ENCODE assay signal across 9 cellular contexts in genomic region chr12:106582661-106583577, GRCh38. TPM values are rescaled to one million over a fixed set of nuclear protein-coding genes. Genes with fewer than 3 reads are reported as not detected.
DNase-seq lines count a peak whose midpoint lies in the region; ATAC-seq and TF ChIP-seq lines count a peak whose summit lies in the region.
"Had no signal": no experiment of that assay in that cellular context is flagged by ENCODE, and none has a peak within 500 bp of the region (broad histone marks: within the 10 kb centered on the region; RNA-seq: fewer than 3 reads in every experiment).

Gene RFX4 (plus strand): TSS chr12:106583004. CDS start chr12:106583321, 317 bp downstream.

- intact Hi-C loops in CD4-positive, alpha-beta memory T cell (cut with micrococcal nuclease): no loop called here
- intact Hi-C loops in prostate gland (cut with DNase I): no loop called here

- peaks cover 37% of the 10 kb centered on the region for H3K27me3 ChIP-seq in CD4-positive, alpha-beta memory T cell (ENCODE audit: insufficient read depth, low read length)
- H3K27me3 ChIP-seq in MM.1S (replicated peaks; ENCODE audit: insufficient read depth, low read length) (peaks cover 58% of the 10 kb centered on the region), prostate gland (replicated peaks; ENCODE audit: insufficient read depth) (peaks cover 71% of the 10 kb centered on the region)
- peaks cover 46% of the 10 kb centered on the region for H3K27me3 ChIP-seq in effector memory CD4-positive, alpha-beta T cell (replicated peaks; ENCODE audit: control insufficient read depth, insufficient read depth, low read length, poor library complexity, severe bottlenecking)

- H3K4me2 ChIP-seq in MM.1S (ENCODE audit: low read depth, low read length): peak within 1 kb of the TSS; percentile 32; the same call in 1 of the 2 replicates

- H3K27ac ChIP-seq in CD4-positive, alpha-beta memory T cell (ENCODE audit: low read depth, low read length): no peak within 1 kb of the TSS
- H3K27ac ChIP-seq in MM.1S (ENCODE audit: low read length) (no peak within 1 kb of the TSS), prostate gland (no peak within 1 kb of the TSS)
- H3K27ac ChIP-seq in effector memory CD4-positive, alpha-beta T cell (ENCODE audit: insufficient read depth, low read length, poor library complexity, severe bottlenecking): no peak within 1 kb of the TSS

- TF ChIP-seq CTCF in MM.1S (IDR thresholded peaks at IDR 0.05; ENCODE audit: low read length) (no peak), neural crest cell (conservative IDR thresholded peaks at IDR 0.05) (no peak), prostate gland (IDR thresholded peaks at IDR 0.05) (no peak)

- H3K27ac Mint-ChIP-seq in CD4-positive, alpha-beta memory T cell: no peak within 1 kb of the TSS
- H3K27ac Mint-ChIP-seq in neural crest cell (ENCODE audit: unreplicated experiment): peak within 1 kb of the TSS; percentile 98

- TF ChIP-seq POLR2A in prostate gland (IDR thresholded peaks at IDR 0.05): no peak

- H3K9me3 Mint-ChIP-seq in CD4-positive, alpha-beta memory T cell: no peaks in the 10 kb centered on the region
- no peaks in the 10 kb centered on the region for H3K9me3 Mint-ChIP-seq in neural crest cell

- H3K4me3 Mint-ChIP-seq in CD4-positive, alpha-beta memory T cell: peak within 1 kb of the TSS; percentile 48 to 89 (median 80)
- H3K4me3 Mint-ChIP-seq in neural crest cell: peak within 1 kb of the TSS; percentile 100

- H4K20me1 ChIP-seq in MM.1S (ENCODE audit: insufficient read depth, low read length): no peaks in the 10 kb centered on the region

- no peaks in the 10 kb centered on the region for H3K36me3 Mint-ChIP-seq in CD4-positive, alpha-beta memory T cell
- no peaks in the 10 kb centered on the region for H3K36me3 Mint-ChIP-seq in neural crest cell (ENCODE audit: low read depth)

- H3F3A ChIP-seq in MM.1S (ENCODE audit: insufficient read depth, low read length): no peaks in the 10 kb centered on the region

- 2% methylated on average over 35 of the region's 35 CpGs for WGBS in prostate gland

- CTCF ChIA-PET in CD4-positive, alpha-beta memory T cell (lab: Charles Lee; ENCODE audit: partially characterized antibody): no interaction called here

- peaks cover 56 to 60% of the 10 kb centered on the region in 2 donors for H3K27me3 Mint-ChIP-seq in CD4-positive, alpha-beta memory T cell
- H3K27me3 Mint-ChIP-seq in neural crest cell (ENCODE audit: low read depth): peaks cover 72% of the 10 kb centered on the region

- ATAC-seq in HG02852 (IDR thresholded peaks at IDR 0.05; ENCODE audit: unreplicated experiment): no peak

- H3K4me1 Mint-ChIP-seq in CD4-positive, alpha-beta memory T cell: peaks cover 15 to 57% (median 32%) of the 10 kb centered on the region in 4 donors
- H3K4me1 Mint-ChIP-seq in neural crest cell: peaks cover 46% of the 10 kb centered on the region

- POLR2A ChIA-PET in CD4-positive, alpha-beta memory T cell (lab: Charles Lee; ENCODE audit: partially characterized antibody): no interaction called here

- peaks cover 17% of the 10 kb centered on the region for H3K4me1 ChIP-seq in CD4-positive, alpha-beta memory T cell (ENCODE audit: insufficient read depth, low read length)
- H3K4me1 ChIP-seq in MM.1S (ENCODE audit: low read length): no peaks in the 10 kb centered on the region
- peaks cover 33% of the 10 kb centered on the region for H3K4me1 ChIP-seq in effector memory CD4-positive, alpha-beta T cell (ENCODE audit: control insufficient read depth, insufficient read depth, low read length, poor library complexity, severe bottlenecking)
- peaks cover 4% of the 10 kb centered on the region for H3K4me1 ChIP-seq in prostate gland (replicated peaks)

- no peaks in the 10 kb centered on the region for H3K9me2 ChIP-seq in MM.1S (replicated peaks; ENCODE audit: insufficient read depth, low read length)

- H3K9ac ChIP-seq in MM.1S (ENCODE audit: low read length): no peak within 1 kb of the TSS

- no peaks in the 10 kb centered on the region for H3K9me3 ChIP-seq in CD4-positive, alpha-beta memory T cell (ENCODE audit: control insufficient read depth in 1 of 2, low read length in 2 of 2)
- H3K9me3 ChIP-seq in MM.1S (replicated peaks; ENCODE audit: insufficient read depth, low read length) (no peaks in the 10 kb centered on the region), prostate gland (no peaks in the 10 kb centered on the region)
- no peaks in the 10 kb centered on the region for H3K9me3 ChIP-seq in effector memory CD4-positive, alpha-beta T cell (ENCODE audit: control insufficient read depth, low read length)

- H3K36me3 ChIP-seq in CD4-positive, alpha-beta memory T cell (ENCODE audit: insufficient read depth, low read length): no peaks in the 10 kb centered on the region
- H3K36me3 ChIP-seq in MM.1S (replicated peaks; ENCODE audit: insufficient read depth, low read length): no peaks in the 10 kb centered on the region
- H3K36me3 ChIP-seq in effector memory CD4-positive, alpha-beta T cell (ENCODE audit: control insufficient read depth, insufficient read depth, low read length): no peaks in the 10 kb centered on the region
- H3K36me3 ChIP-seq in prostate gland: no peaks in the 10 kb centered on the region

- no peak for DNase-seq in CD4-positive, alpha-beta memory T cell
- DNase-seq in MM.1S: no peak
- no peak for DNase-seq in effector memory CD4-positive, alpha-beta T cell
- peak; percentile 69 for DNase-seq in neural crest cell (ENCODE audit: low read depth, low spot score)
- DNase-seq in NCI-H1694 treated with DMSO at 0.1 percent for 48 hours (lab: John Stamatoyannopoulos, UW): no peak
- no peak for DNase-seq in prostate gland (ENCODE audit: low spot score)
- no peak for DNase-seq in HT-29 (ENCODE audit: low spot score)
- DNase-seq: small intestine had no signal

- H2AFZ ChIP-seq in MM.1S (ENCODE audit: low read length): no peak within 1 kb of the TSS

- no peak within 1 kb of the TSS for H3K4me3 ChIP-seq in CD4-positive, alpha-beta memory T cell (ENCODE audit: low read length in 2 of 2)
- H3K4me3 ChIP-seq in MM.1S (ENCODE audit: low read length): 0 out of 2 replicates have a peak within 1 kb of the TSS, but pooled peaks have one; percentile 12
- peak within 1 kb of the TSS; percentile 51 for H3K4me3 ChIP-seq in effector memory CD4-positive, alpha-beta T cell (ENCODE audit: insufficient read depth, low read depth, low read length, poor library complexity, severe bottlenecking)
- H3K4me3 ChIP-seq in prostate gland: peak within 1 kb of the TSS in 1 of 2 donors; percentile 16

- no peaks in the 10 kb centered on the region for H3K79me2 ChIP-seq in MM.1S (ENCODE audit: low read length)

RNA-seq across cellular contexts. Expression of gene RFX4, which starts in this region (rescaled TPM):
- not detected for total RNA-seq in CD4-positive, alpha-beta memory T cell
- polyA plus RNA-seq in CD4-positive, alpha-beta memory T cell: not detected
- total RNA-seq in neural crest cell: 52.1 and 53.8 TPM in 2 replicates
- total RNA-seq in prostate gland: 10 to 100 TPM in 1 of 2 donors, not detected in 1; 10.6 TPM
- not detected in 2 replicates for total RNA-seq in HT-29 (2014; rRNA removed; shearing (Covaris generic))

Comparison
In these comparisons a context has a peak if more than half of its experiments do, and no peak if none do; other contexts are left out.
1. H3K4me3 ChIP-seq: peak in MM.1S (single experiment) and effector memory CD4-positive, alpha-beta T cell (single experiment); none in CD4-positive, alpha-beta memory T cell (0 of 2).